ENCODE assay signal across 8 cellular contexts in genomic region chr3:63863150-63864007, GRCh38.
DNase-seq lines count a peak whose midpoint lies in the region; ATAC-seq lines count a peak whose summit lies in the region.

TSS of gene ATXN7 (plus strand) at chr3:63863867. CDS start at chr3:63912599, 48,732 bp downstream.
TSS of gene THOC7 (minus strand) at chr3:63863805. CDS start at chr3:63863790, 15 bp downstream.

- H3K4me3 Mint-ChIP-seq in memory B cell, result peak within 1 kb of the TSS; percentile 95

- no peaks in the 10 kb centered on the region for H3K9me3 Mint-ChIP-seq in memory B cell

- H3K36me3 Mint-ChIP-seq in memory B cell, result peaks cover 2% of the 10 kb centered on the region

- DNase-seq in NCI-H2227 (lab: John Stamatoyannopoulos, UW; ENCODE audit: unreplicated experiment) (peak; percentile 70), NCI-H2227 treated with DMSO at 0.1 percent for 48 hours (lab: John Stamatoyannopoulos, UW) (no peak), NCI-H146 treated with DMSO at 0.1 percent for 48 hours (lab: John Stamatoyannopoulos, UW; ENCODE audit: unreplicated experiment) (peak; percentile 6), memory B cell (ENCODE audit: low spot score in 2 of 2) (peak; percentile 60 to 74)
- peak; percentile 25 to 50 for DNase-seq in activated CD8-positive, alpha-beta memory T cell treated with anti-CD3 and anti-CD28 coated beads for 1 hour (ENCODE audit: extremely low read depth in 1 of 2, low read depth in 1 of 2)
- peak; percentile 39 for DNase-seq in effector CD8-positive, alpha-beta T cell (lab: John Stamatoyannopoulos, UW)
- peak; percentile 17 for DNase-seq in stimulated activated CD8-positive, alpha-beta memory T cell treated with anti-CD3 and anti-CD28 coated beads, Interleukin-12 subunit alpha, Interleukin-12 subunit beta, amount 100 ng/mL, for 24 hours (ENCODE audit: extremely low read depth)

- H3K27me3 Mint-ChIP-seq in memory B cell, result no peaks in the 10 kb centered on the region

- ATAC-seq in HG02642 (IDR thresholded peaks at IDR 0.05; ENCODE audit: poor library complexity, unreplicated experiment) (peak; percentile 78), memory B cell (ENCODE audit: low read depth) (peak; percentile 86)

- H3K4me1 Mint-ChIP-seq in memory B cell, result peaks cover 28% of the 10 kb centered on the region

- H3K27ac Mint-ChIP-seq in memory B cell, result peak within 1 kb of the TSS; percentile 93
